Comparison of ENCODE assay signal across 8 cellular contexts in genomic region chr9:113807173-113808061, GRCh38.
DNase-seq lines count a peak whose midpoint lies in the region; ATAC-seq and TF ChIP-seq lines count a peak whose summit lies in the region.

No MANE protein-coding gene starts in this region.

- H3K27me3 ChIP-seq in BLaER1 (no peaks in the 10 kb centered on the region), neural cell (ENCODE audit: insufficient read depth, low read depth, low read length) (no peaks in the 10 kb centered on the region), transverse colon (peaks cover 4% of the 10 kb centered on the region)

- peak; percentile 59 for ATAC-seq in GM21723 (IDR thresholded peaks at IDR 0.05; ENCODE audit: unreplicated experiment)
- no peak for ATAC-seq in GM21737 (IDR thresholded peaks at IDR 0.05; ENCODE audit: unreplicated experiment)

- H3K4me3 ChIP-seq in BLaER1 (no peak overlapping the region), fibroblast of pulmonary artery (replicated peaks; ENCODE audit: low read depth, low read length) (no peak overlapping the region), neural cell (ENCODE audit: low read length) (no peak overlapping the region), transverse colon (peak overlapping the region in 2 of 4 donors; percentile 13 to 18)

- H3K4me1 ChIP-seq in BLaER1 (peaks cover 14% of the 10 kb centered on the region), transverse colon (peaks cover 0 to 5% (median 4%) of the 10 kb centered on the region in 4 donors)

- H3K9ac ChIP-seq in BLaER1 (no peak overlapping the region; the same call in 1 of the 2 replicates), neural cell (ENCODE audit: low read length) (no peak overlapping the region)

- DNase-seq in NCI-H2227 treated with DMSO at 0.1 percent for 48 hours (lab: John Stamatoyannopoulos, UW) = peak; percentile 13
- DNase-seq in activated CD8-positive, alpha-beta memory T cell treated with anti-CD3 and anti-CD28 coated beads for 24 hours = peak; percentile 66
- DNase-seq in fibroblast of pulmonary artery (ENCODE audit: low read depth) = peak; percentile 77
- DNase-seq in transverse colon = peak; percentile 53

- no peak overlapping the region for H2AFZ ChIP-seq in neural cell (ENCODE audit: low read depth, low read length)

- in situ Hi-C loops in transverse colon (cut with MboI; ENCODE audit: low pct_ligation_motif_present in 1 of 4, low pct_unique_long_range_greater_than_20kb in 1 of 4, low sequenced_read_pairs in 3 of 4) = loop anchor here in 2 of 4 donors (25.0 kb wide), 2 partner anchors 230 to 480 kb away; no protein-coding TSS in a partner anchor

- no peaks in the 10 kb centered on the region for H4K20me1 ChIP-seq in BLaER1
- no peaks in the 10 kb centered on the region for H4K20me1 ChIP-seq in neural cell (ENCODE audit: insufficient read depth)

- intact Hi-C loops in transverse colon (cut with DNase I; ENCODE audit: low total_unique reads) = no loop called here

- TF ChIP-seq POLR2A in transverse colon (IDR thresholded peaks at IDR 0.05) = no peak

- 10 to 23% methylated on average over 4 to 15 of the region's 15 CpGs for WGBS in transverse colon (ENCODE audit: low coverage in 1 of 2), 2 donors

- no peaks in the 10 kb centered on the region for H3K79me2 ChIP-seq in neural cell (replicated peaks; ENCODE audit: insufficient read depth, low read length)

- H3K27ac ChIP-seq in BLaER1 (no peak overlapping the region), neural cell (ENCODE audit: low read length) (no peak overlapping the region), transverse colon (no peak overlapping the region)

- no peaks in the 10 kb centered on the region for H3K9me2 ChIP-seq in neural cell (ENCODE audit: insufficient read depth, low read length)

- TF ChIP-seq EP300 in neural cell (conservative IDR thresholded peaks at IDR 0.05; ENCODE audit: poor library complexity, severe bottlenecking) = no peak
- TF ChIP-seq EP300 in transverse colon (IDR thresholded peaks at IDR 0.05; ENCODE audit: low read depth) = no peak

- peak overlapping the region; percentile 42; the same call in 1 of the 2 replicates for H3K4me2 ChIP-seq in BLaER1
- H3K4me2 ChIP-seq in neural cell (ENCODE audit: low read length) = no peak overlapping the region

- no peaks in the 10 kb centered on the region for H3F3A ChIP-seq in neural cell (ENCODE audit: insufficient read depth, low read length, poor library complexity, severe bottlenecking)

- H3K9me3 ChIP-seq in BLaER1 (no peaks in the 10 kb centered on the region), neural cell (ENCODE audit: low read length) (no peaks in the 10 kb centered on the region), transverse colon (no peaks in the 10 kb centered on the region)

- no peaks in the 10 kb centered on the region for H3K36me3 ChIP-seq in BLaER1
- no peaks in the 10 kb centered on the region for H3K36me3 ChIP-seq in neural cell (ENCODE audit: insufficient read depth, low read length)
- H3K36me3 ChIP-seq in transverse colon = no peaks in the 10 kb centered on the region

- peak; percentile 95 for TF ChIP-seq CTCF in fibroblast of pulmonary artery (IDR thresholded peaks at IDR 0.05; ENCODE audit: low read length, missing control alignments)
- TF ChIP-seq CTCF in neural cell (IDR thresholded peaks at IDR 0.05; ENCODE audit: poor library complexity, severe bottlenecking) = peak; percentile 60
- peak; percentile 81 to 92 (median 88) for TF ChIP-seq CTCF in transverse colon (IDR thresholded peaks at IDR 0.05)

- peak; percentile 30 for TF ChIP-seq RAD21 in neural cell (conservative IDR thresholded peaks at IDR 0.05)

TF ChIP-seq in neural cell, 6 proteins besides CTCF, POLR2A, EP300 and RAD21:
- TF ChIP-seq EZH2 (IDR thresholded peaks at IDR 0.05; ENCODE audit: borderline replicate concordance, insufficient read depth, low read length, poor library complexity, severe bottlenecking) = no peak
- no peak for TF ChIP-seq POLR2AphosphoS5 (IDR thresholded peaks at IDR 0.05)
- TF ChIP-seq REST (IDR thresholded peaks at IDR 0.05; ENCODE audit: borderline replicate concordance) = no peak
- no peak for TF ChIP-seq TAF1 (IDR thresholded peaks at IDR 0.05; ENCODE audit: low read depth)
- no peak for TF ChIP-seq MXI1 (conservative IDR thresholded peaks at IDR 0.05; ENCODE audit: poor library complexity, severe bottlenecking)
- peak; percentile 43 for TF ChIP-seq SMC3 (conservative IDR thresholded peaks at IDR 0.05; ENCODE audit: poor library complexity)
TF ChIP-seq in neural cell: peak in this region for 1.

Comparison
In these comparisons a context has a peak if more than half of its experiments do, and no peak if none do; other contexts are left out.
1. DNase-seq: peak in every context shown above with its lines; median percentile 77 in fibroblast of pulmonary artery; 66 in activated CD8-positive, alpha-beta memory T cell treated with anti-CD3 and anti-CD28 coated beads for 24 hours; 53 in transverse colon; 13 in NCI-H2227 treated with DMSO at 0.1 percent for 48 hours.